ENCODE assay signal across 14 cellular contexts in genomic region chr7:4861227-4861626, GRCh38. TPM values are rescaled to one million over a fixed set of nuclear protein-coding genes. Genes with fewer than 3 reads are reported as not detected.
DNase-seq lines count a peak whose midpoint lies in the region; ATAC-seq, FAIRE-seq and TF ChIP-seq lines count a peak whose summit lies in the region.
"Had no signal": no experiment of that assay in that cellular context is flagged by ENCODE, and none has a peak within 500 bp of the region (broad histone marks: within the 10 kb centered on the region; RNA-seq: fewer than 3 reads in every experiment).

No MANE protein-coding gene starts in this region.

- in situ Hi-C loops in GM12878 (cut with MboI), result no loop called here

- H3K9me3 ChIP-seq in heart right ventricle (peaks cover 0 to 9% (median 0%) of the 10 kb centered on the region in 11 donors), GM12878 (replicated peaks; ENCODE audit: control insufficient read depth, insufficient read depth, low read length) (no peaks in the 10 kb centered on the region; the same call in 2 of the 3 replicates), mononuclear cell (ENCODE audit: low read depth, low read length) (no peaks in the 10 kb centered on the region), upper lobe of left lung (no peaks in the 10 kb centered on the region)

- H3K4me3 ChIP-seq in heart right ventricle, result peak overlapping the region in 9 of 10 donors; percentile 5 to 50 (median 42)
- no peak overlapping the region for H3K4me3 ChIP-seq in GM12878
- peak overlapping the region; percentile 8 for H3K4me3 ChIP-seq in mononuclear cell (ENCODE audit: low read length)
- H3K4me3 ChIP-seq in upper lobe of left lung, result peak overlapping the region in 3 of 4 donors; percentile 30 to 46 (median 40)
- no peak overlapping the region for H3K4me3 ChIP-seq in H7 (ENCODE audit: insufficient read depth, low read depth, low read length)

- H3K4me1 ChIP-seq in heart right ventricle (no peaks in the 10 kb centered on the region), GM12878 (ENCODE audit: control insufficient read depth, insufficient read depth, low read length) (no peaks in the 10 kb centered on the region), mononuclear cell (ENCODE audit: insufficient read depth, low read length) (no peaks in the 10 kb centered on the region), upper lobe of left lung (peaks cover 0 to 7% (median 0%) of the 10 kb centered on the region in 4 donors)

- intact Hi-C loops in heart right ventricle (cut with DNase I), result no loop called here
- intact Hi-C loops in cardiac septum (cut with DNase I), result no loop called here
- intact Hi-C loops in GM12878 (cut with micrococcal nuclease; ENCODE audit: unreplicated experiment), result no loop called here

- no TSS peak for BruUV-seq in GM12878 (replicated peaks; lab: Mats Ljungman, UMichigan)

- TF ChIP-seq EP300 in GM12878 (IDR thresholded peaks at IDR 0.05; ENCODE audit: borderline replicate concordance in 1 of 2, control insufficient read depth in 1 of 2, low read depth in 2 of 2, low read length in 2 of 2) (no peak), upper lobe of left lung (IDR thresholded peaks at IDR 0.05) (no peak)

- peak overlapping the region in 1 of 10 donors; percentile 15 for H3K27ac ChIP-seq in heart right ventricle
- H3K27ac ChIP-seq in GM12878 (ENCODE audit: control insufficient read depth, insufficient read depth), result no peak overlapping the region
- H3K27ac ChIP-seq in upper lobe of left lung, result no peak overlapping the region

- RAD21 ChIA-PET in GM12878 (lab: Charles Lee; ENCODE audit: unreplicated experiment), result no interaction called here

- CTCF ChIA-PET in GM12878 (lab: Yijun Ruan, JAX), result no interaction called here

- no peaks in the 10 kb centered on the region for H3K36me3 ChIP-seq in heart right ventricle
- no peaks in the 10 kb centered on the region for H3K36me3 ChIP-seq in GM12878 (ENCODE audit: control insufficient read depth in 2 of 2, insufficient read depth in 2 of 2, low read length in 1 of 2)
- H3K36me3 ChIP-seq in upper lobe of left lung, result no peaks in the 10 kb centered on the region
- H3K36me3 ChIP-seq in H7 (replicated peaks; ENCODE audit: control insufficient read depth, insufficient read depth, low read length), result no peaks in the 10 kb centered on the region

- TF ChIP-seq CTCF in heart right ventricle (IDR thresholded peaks at IDR 0.05) (no peak), GM12878 (IDR thresholded peaks at IDR 0.05 in 2 of 3, conservative IDR thresholded peaks at IDR 0.05 in 1 of 3; ENCODE audit: control insufficient read depth in 2 of 3, extremely low read depth in 1 of 3, insufficient read depth in 1 of 3, low read depth in 3 of 3, low read length in 3 of 3) (no peak), upper lobe of left lung (IDR thresholded peaks at IDR 0.05) (no peak)

- WGBS in heart right ventricle, 2 donors, result 86 to 89% methylated on average over 11 of the region's 11 CpGs
- 26% methylated on average over 11 of the region's 11 CpGs for WGBS in GM12878 (ENCODE audit: insufficient coverage, insufficient replicate concordance, low lambda C conversion rate, missing lambda C conversion rate)
- 87 to 93% methylated on average over 11 of the region's 11 CpGs for WGBS in upper lobe of left lung, 2 donors

- SMC1A ChIA-PET in GM12878 (lab: Charles Lee; ENCODE audit: uncharacterized antibody, unreplicated experiment), result no interaction called here

- peaks cover 0 to 41% (median 0%) of the 10 kb centered on the region in 7 donors for H3K27me3 ChIP-seq in heart right ventricle
- peaks cover 0 to 2% of the 10 kb centered on the region in 2 experiments; a peak in 2 of 4 replicates for H3K27me3 ChIP-seq in GM12878 (replicated peaks in 1 of 2; ENCODE audit: control insufficient read depth in 2 of 2, insufficient read depth in 2 of 2, low read length in 1 of 2)
- H3K27me3 ChIP-seq in mononuclear cell (ENCODE audit: insufficient read depth, low read length), result peaks cover 44% of the 10 kb centered on the region
- peaks cover 0 to 2% (median 0%) of the 10 kb centered on the region in 4 donors for H3K27me3 ChIP-seq in upper lobe of left lung
- H3K27me3 ChIP-seq in H7 (ENCODE audit: control insufficient read depth, insufficient read depth, low read length), result no peaks in the 10 kb centered on the region

- DNase-seq in heart right ventricle (no peak), cardiac septum (ENCODE audit: low spot score) (no peak), GM12878 (ENCODE audit: low read depth, low spot score) (no peak), upper lobe of left lung (no peak), SW480 (ENCODE audit: low spot score) (no peak), NCI-H1417 (lab: John Stamatoyannopoulos, UW) (no peak), H7 (no peak)
- DNase-seq: DMS79, erythroblast, NCI-H82, small intestine had no signal

- H3K4me2 ChIP-seq in GM12878 (ENCODE audit: control insufficient read depth, insufficient read depth), result 0 out of 2 replicates have a peak overlapping the region, but pooled peaks have one; percentile 22

- no peaks in the 10 kb centered on the region for H4K20me1 ChIP-seq in GM12878 (ENCODE audit: control insufficient read depth, insufficient read depth)

- H3K79me2 ChIP-seq in GM12878 (ENCODE audit: control insufficient read depth, insufficient read depth, low read length), result no peaks in the 10 kb centered on the region

- POLR2A ChIA-PET in GM12878 (lab: Charles Lee), result no interaction called here

- TF ChIP-seq POLR2A in GM12878 (IDR thresholded peaks at IDR 0.05; ENCODE audit: low read depth, low read length) (no peak), upper lobe of left lung (IDR thresholded peaks at IDR 0.05) (no peak)

- ATAC-seq in heart right ventricle (no peak), GM12878 (0 out of 3 replicates have a peak, but pooled peaks have one; percentile 40), upper lobe of left lung (ENCODE audit: low FRiP score in 2 of 2) (no peak)

- TF ChIP-seq RAD21 in GM12878 (IDR thresholded peaks at IDR 0.05; ENCODE audit: insufficient read depth, low read depth, low read length), result no peak

- H3K9ac ChIP-seq in GM12878 (ENCODE audit: control insufficient read depth, insufficient read depth, low read length), result no peak overlapping the region

- FAIRE-seq in GM12878 (lab: Jason Lieb, UNC), result no peak
- FAIRE-seq: small intestine had no signal

- H2AFZ ChIP-seq in GM12878 (ENCODE audit: control insufficient read depth, low read depth, low read length), result no peak overlapping the region

TF ChIP-seq in GM12878, 131 proteins besides CTCF, POLR2A, EP300 and RAD21:
- TF ChIP-seq SPI1 (IDR thresholded peaks at IDR 0.05; ENCODE audit: borderline replicate concordance, insufficient read depth, low read depth, low read length) (peak; percentile 46; the same call in 1 of the 2 replicates), FOS (IDR thresholded peaks at IDR 0.05; ENCODE audit: borderline replicate concordance, extremely low read depth, insufficient read length) (no peak)

RNA-seq across cellular contexts. Expression of gene PAPOLB, which starts 0.6 kb away (rescaled TPM):
- total RNA-seq in heart right ventricle (under 1 TPM in 6 of 10 donors, not detected in 4; 0.10 to 0.21 (median 0.15) TPM), cardiac septum (0.05 TPM), GM12878 (2014; rRNA removed) (not detected in 2 replicates), GM12878 (2014; rRNA removed; fragmentation: Illumina TruSeq; extraction: Trizol) (not detected in 2 replicates), GM12878 (2021) (not detected in 2 replicates), mononuclear cell (not detected), upper lobe of left lung (1 to 10 TPM in 1 of 6 donors, under 1 TPM in 5; 0.10 to 2.1 (median 0.39) TPM)
- polyA plus RNA-seq in heart right ventricle (under 1 TPM; 0.01 to 0.15 TPM), GM12878 (2011; rRNA removed) (not detected in 2 replicates), GM12878 (2014; fragmentation: Illumina TruSeq; extraction: Trizol) (0.01 TPM in 1 of 2 replicates, not detected in the other), GM12878 (2014; fragmentation: Nextera tagmentation; extraction: Ambion mirVana) (not detected), GM12878 (2014; rRNA removed) (not detected in 2 replicates), GM12878 (2016; fragmentation: Nextera tagmentation; extraction: Ambion mirVana) (not detected)
- not detected in 2 replicates for total RNA-seq in GM12878 (2013; cell fraction: nucleolus; rRNA removed)
- not detected for polyA plus RNA-seq in GM12878 (2011; ENCODE audit: low read depth)
- polyA plus RNA-seq in GM12878 (2011; cell fraction: cytosol; rRNA removed), result not detected in 2 replicates
- polyA plus RNA-seq in GM12878 (2011; cell fraction: nucleus; rRNA removed), result not detected in 2 replicates
- not detected in 2 replicates for polyA plus RNA-seq in GM12878 (2012)
- 0.05 TPM in 1 of 2 replicates, not detected in the other for polyA minus RNA-seq in GM12878 (2011; rRNA and poly(A)+ RNA removed)
- polyA minus RNA-seq in GM12878 (2011; cell fraction: cytosol; rRNA and poly(A)+ RNA removed), result not detected in 2 replicates
- polyA minus RNA-seq in GM12878 (2011; cell fraction: nucleus; rRNA and poly(A)+ RNA removed), result 0.12 TPM in 1 of 2 replicates, not detected in the other
- 0.14 TPM in 1 of 2 replicates, not detected in the other for total RNA-seq in H7 (2014; rRNA removed; shearing (Covaris generic))
- total RNA-seq: HT1080, myocyte had no signal

RNA-seq across cellular contexts. Expression of gene RADIL, which starts 22.3 kb away (rescaled TPM):
- total RNA-seq in heart right ventricle (1 to 10 TPM; 1.2 to 6.6 (median 3.8) TPM), cardiac septum (2.5 TPM), GM12878 (2014; rRNA removed) (0.06 TPM in 1 of 2 replicates, not detected in the other), GM12878 (2014; rRNA removed; fragmentation: Illumina TruSeq; extraction: Trizol) (not detected in 2 replicates), GM12878 (2021) (0.11 TPM in 1 of 2 replicates, not detected in the other), mononuclear cell (not detected), upper lobe of left lung (10 to 100 TPM in 5 of 6 donors, 1 to 10 TPM in 1; 7.9 to 42.8 (median 13.0) TPM)
- polyA plus RNA-seq in heart right ventricle (1 to 10 TPM; 2.4 to 5.0 TPM), GM12878 (2011; rRNA removed) (not detected in 2 replicates), GM12878 (2014; fragmentation: Illumina TruSeq; extraction: Trizol) (not detected in 2 replicates), GM12878 (2014; fragmentation: Nextera tagmentation; extraction: Ambion mirVana) (not detected), GM12878 (2014; rRNA removed) (0.08 TPM in 1 of 2 replicates, not detected in the other), GM12878 (2016; fragmentation: Nextera tagmentation; extraction: Ambion mirVana) (under 1 TPM in 1 of 2 experiments, not detected in 1; 0.05 TPM)
- not detected in 2 replicates for total RNA-seq in GM12878 (2013; cell fraction: nucleolus; rRNA removed)
- 0.05 TPM for polyA plus RNA-seq in GM12878 (2011; ENCODE audit: low read depth)
- not detected in 2 replicates for polyA plus RNA-seq in GM12878 (2011; cell fraction: cytosol; rRNA removed)
- not detected in 2 replicates for polyA plus RNA-seq in GM12878 (2011; cell fraction: nucleus; rRNA removed)
- polyA plus RNA-seq in GM12878 (2012), result 0.03 and 0.05 TPM in 2 replicates
- not detected in 2 replicates for polyA minus RNA-seq in GM12878 (2011; rRNA and poly(A)+ RNA removed)
- not detected in 2 replicates for polyA minus RNA-seq in GM12878 (2011; cell fraction: cytosol; rRNA and poly(A)+ RNA removed)
- not detected in 2 replicates for polyA minus RNA-seq in GM12878 (2011; cell fraction: nucleus; rRNA and poly(A)+ RNA removed)
- 9.8 and 14.1 TPM in 2 replicates for total RNA-seq in H7 (2014; rRNA removed; shearing (Covaris generic))

Comparison
In these comparisons a context has a peak if more than half of its experiments do, and no peak if none do; other contexts are left out.
1. H3K4me3 ChIP-seq: peak in heart right ventricle (9 of 10), mononuclear cell (single experiment) and upper lobe of left lung (3 of 4); none in GM12878 (single experiment) and H7 (single experiment).